ENCODE assay signal across 19 cellular contexts in the genomic region with DNA sequence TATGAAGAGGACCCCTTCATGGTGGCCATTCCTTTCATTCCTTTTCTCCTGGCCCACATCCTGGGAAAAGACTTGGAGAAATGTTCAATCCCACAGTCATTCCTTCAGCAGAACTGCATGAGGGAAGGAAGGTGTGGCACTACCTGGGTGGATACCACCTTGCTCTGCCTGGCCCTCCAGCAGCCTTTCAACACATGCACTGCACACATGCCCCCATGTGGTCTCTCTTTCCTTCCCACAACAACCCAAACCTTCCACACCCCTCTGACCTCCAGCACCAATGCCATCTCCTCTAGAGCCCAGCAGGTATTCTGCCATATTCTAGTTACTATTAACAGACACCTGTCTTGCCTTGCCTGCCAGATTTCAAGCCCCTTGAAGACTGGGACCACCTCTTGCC.
"Had no signal": no experiment of that assay in that cellular context is flagged by ENCODE, and none has a peak within 500 bp of the region (broad histone marks: within the 10 kb centered on the region; RNA-seq: fewer than 3 reads in every experiment).

No MANE protein-coding gene starts in this region.

- H3K27ac ChIP-seq: coronary artery, gastrocnemius medialis, left lung, ovary, SK-N-MC, stomach had no signal

- H3K4me3 Mint-ChIP-seq: brain; central memory CD8-positive, alpha-beta T cell had no signal

- H3K27ac Mint-ChIP-seq: brain had no signal

- H3K4me1 Mint-ChIP-seq: brain; central memory CD8-positive, alpha-beta T cell; naive B cell had no signal

- H3K4me2 ChIP-seq: smooth muscle cell had no signal

- H3K9me3 Mint-ChIP-seq: brain; central memory CD8-positive, alpha-beta T cell; naive B cell had no signal

- H3K4me3 ChIP-seq: coronary artery, gastrocnemius medialis, left lung, mucosa of descending colon, ovary, SK-N-MC, smooth muscle cell, stomach had no signal

- DNase-seq: anterior cingulate cortex; erythroblast; gastrocnemius medialis; head of caudate nucleus; left lung; mesenchymal stem cell; mucosa of descending colon; naive B cell; ovary; stimulated activated CD4-positive, alpha-beta T cell treated with anti-CD3 and anti-CD28 coated beads, Interleukin-4, amount 100 ng/mL, for 1 hour; stomach; T1000; trophoblast cell had no signal

- H3K27me3 Mint-ChIP-seq: central memory CD8-positive, alpha-beta T cell; naive B cell had no signal

- H3K36me3 ChIP-seq: ovary had no signal

- ATAC-seq: gastrocnemius medialis, left lung, mucosa of descending colon, sciatic nerve had no signal

- H3K9me3 ChIP-seq: gastrocnemius medialis, left lung, mucosa of descending colon, ovary, stomach had no signal

- H3K27me3 ChIP-seq: gastrocnemius medialis, left lung, ovary, stomach had no signal

- H3K4me1 ChIP-seq: left lung had no signal
